ENCODE assay signal across 21 cellular contexts in genomic region chr19:1893791-1894190, GRCh38. TPM values are rescaled to one million over a fixed set of nuclear protein-coding genes. Genes with fewer than 3 reads are reported as not detected.
A peak's percentile ranks its signal among the peaks of the same experiment; 100 is the strongest.
DNase-seq lines count a peak whose midpoint lies in the region; ATAC-seq lines count a peak whose summit lies in the region.
"Had no signal": no experiment of that assay in that cellular context is flagged by ENCODE, and none has a peak within 500 bp of the region (broad histone marks: within the 10 kb centered on the region; RNA-seq: fewer than 3 reads in every experiment).

No MANE protein-coding gene starts in this region.

- no peaks in the 10 kb centered on the region for H3K9me3 Mint-ChIP-seq in activated CD4-positive, alpha-beta memory T cell treated with anti-CD3 and anti-CD28 coated beads for 36 hours
- H3K9me3 Mint-ChIP-seq in activated CD4-positive, alpha-beta memory T cell treated with anti-CD3 and anti-CD28 coated beads, Interleukin-2, amount 10 ng/mL, durations not matched to agents 7 days and 5 days: no peaks in the 10 kb centered on the region
- H3K9me3 Mint-ChIP-seq: activated naive CD8-positive, alpha-beta T cell treated with anti-CD3 and anti-CD28 coated beads, Interleukin-2, amount 10 ng/mL, durations not matched to agents 7 days and 5 days had no signal

- WGBS in mesendoderm (ENCODE audit: extremely low coverage, insufficient coverage, low lambda C conversion rate): no CpG with 5 or more reads among the region's 17 CpGs

- H3K56ac ChIP-seq in mesendoderm (ENCODE audit: low read length): no peak overlapping the region

- intact Hi-C loops in activated CD4-positive, alpha-beta memory T cell treated with anti-CD3 and anti-CD28 coated beads for 36 hours (cut with micrococcal nuclease): no loop called here

- H3K79me2 ChIP-seq in mesendoderm (ENCODE audit: control insufficient read depth, insufficient read depth, low read length): no peaks in the 10 kb centered on the region

- peak overlapping the region; percentile 11 for H3K27ac Mint-ChIP-seq in activated CD4-positive, alpha-beta memory T cell treated with anti-CD3 and anti-CD28 coated beads for 36 hours
- H3K27ac Mint-ChIP-seq in activated CD4-positive, alpha-beta memory T cell treated with anti-CD3 and anti-CD28 coated beads, Interleukin-2, amount 10 ng/mL, durations not matched to agents 7 days and 5 days: no peak overlapping the region
- no peak overlapping the region for H3K27ac Mint-ChIP-seq in T-helper 17 cell
- H3K27ac Mint-ChIP-seq: activated naive CD8-positive, alpha-beta T cell treated with anti-CD3 and anti-CD28 coated beads, Interleukin-2, amount 10 ng/mL, durations not matched to agents 7 days and 5 days had no signal

- no peak overlapping the region for H2BK5ac ChIP-seq in mesendoderm (ENCODE audit: low read length)

- peak overlapping the region in 6 of 11 experiments; percentile 8 to 87 (median 58); a peak in 6 of 22 replicates for H3K4me2 ChIP-seq in BLaER1 treated with 17β-estradiol and CSF1 and Interleukin-3, amounts not matched to agents 10 nM and 100 nM
- H3K4me2 ChIP-seq in mesendoderm (ENCODE audit: low read length): no peak overlapping the region
- H3K4me2 ChIP-seq: smooth muscle cell had no signal

- H4K20me1 ChIP-seq in BLaER1 treated with 17β-estradiol and CSF1 and Interleukin-3, amounts not matched to agents 10 nM and 100 nM: no peaks in the 10 kb centered on the region

- no peak overlapping the region for H3K18ac ChIP-seq in mesendoderm (ENCODE audit: low read length)

- H3K36me3 ChIP-seq in BLaER1 treated with 17β-estradiol and CSF1 and Interleukin-3, amounts not matched to agents 10 nM and 100 nM: no peaks in the 10 kb centered on the region
- H3K36me3 ChIP-seq in mesendoderm (ENCODE audit: control insufficient read depth, insufficient read depth, low read length): no peaks in the 10 kb centered on the region
- H3K36me3 ChIP-seq: heart left ventricle, Peyer's patch, vagina had no signal

- H3K79me1 ChIP-seq in mesendoderm (ENCODE audit: low read length): no peaks in the 10 kb centered on the region

- no peak overlapping the region for H2BK120ac ChIP-seq in mesendoderm (ENCODE audit: low read depth, low read length)

- no peak overlapping the region for H2BK15ac ChIP-seq in mesendoderm (replicated peaks; ENCODE audit: low read depth)

- no peak for DNase-seq in activated CD4-positive, alpha-beta memory T cell treated with anti-CD3 and anti-CD28 coated beads for 36 hours
- no peak for DNase-seq in activated CD4-positive, alpha-beta memory T cell treated with anti-CD3 and anti-CD28 coated beads, Interleukin-2, amount 10 ng/mL, durations not matched to agents 7 days and 5 days
- DNase-seq in T-helper 17 cell: no peak
- DNase-seq in mesendoderm: peak; percentile 60
- no peak for DNase-seq in A172 (ENCODE audit: low spot score)
- no peak for DNase-seq in NCI-H2029 treated with DMSO at 0.1 percent for 48 hours (lab: John Stamatoyannopoulos, UW)
- DNase-seq: ACHN; activated naive CD8-positive, alpha-beta T cell treated with anti-CD3 and anti-CD28 coated beads, Interleukin-2, amount 10 ng/mL, durations not matched to agents 7 days and 5 days; activated T-cell treated with anti-CD3 and anti-CD28 coated beads for 4 hours; C1 segment of cervical spinal cord; heart left ventricle; NCI-H1694 treated with DMSO at 0.1 percent for 48 hours; NCI-H2227 treated with DMSO at 0.1 percent for 48 hours; NCI-H69; Peyer's patch; SIG-M5; stimulated activated CD4-positive, alpha-beta T cell treated with anti-CD3 and anti-CD28 coated beads, Interleukin-2, amount 100 ng/mL, for 24 hours had no signal

- no peak overlapping the region for H3K4me3 Mint-ChIP-seq in activated CD4-positive, alpha-beta memory T cell treated with anti-CD3 and anti-CD28 coated beads for 36 hours
- no peak overlapping the region for H3K4me3 Mint-ChIP-seq in activated CD4-positive, alpha-beta memory T cell treated with anti-CD3 and anti-CD28 coated beads, Interleukin-2, amount 10 ng/mL, durations not matched to agents 7 days and 5 days
- H3K4me3 Mint-ChIP-seq in T-helper 17 cell: peak overlapping the region; percentile 78
- H3K4me3 Mint-ChIP-seq: activated naive CD8-positive, alpha-beta T cell treated with anti-CD3 and anti-CD28 coated beads, Interleukin-2, amount 10 ng/mL, durations not matched to agents 7 days and 5 days had no signal

- no peak overlapping the region for H2AK5ac ChIP-seq in mesendoderm (ENCODE audit: low read length)

- CTCF ChIA-PET in activated CD4-positive, alpha-beta memory T cell treated with anti-CD3 and anti-CD28 coated beads for 36 hours (lab: Charles Lee): no interaction called here
- CTCF ChIA-PET in activated CD4-positive, alpha-beta memory T cell treated with anti-CD3 and anti-CD28 coated beads, Interleukin-2, amount 10 ng/mL, durations not matched to agents 7 days and 5 days (lab: Charles Lee): interaction anchor here (1.0 to 4.6 kb wide), 2 partner anchors 8 to 29 kb away, joined by 3 to 22 read pairs; no protein-coding TSS in a partner anchor

- no peak overlapping the region for H3K4me3 ChIP-seq in BLaER1 treated with 17β-estradiol and CSF1 and Interleukin-3, amounts not matched to agents 10 nM and 100 nM
- H3K4me3 ChIP-seq in mesendoderm (ENCODE audit: low read length): no peak overlapping the region
- H3K4me3 ChIP-seq: heart left ventricle, Peyer's patch, smooth muscle cell, vagina had no signal

- no peak overlapping the region for H3K4ac ChIP-seq in mesendoderm (ENCODE audit: low read depth, low read length)

- no peaks in the 10 kb centered on the region for H3K27me3 Mint-ChIP-seq in activated CD4-positive, alpha-beta memory T cell treated with anti-CD3 and anti-CD28 coated beads for 36 hours
- no peaks in the 10 kb centered on the region for H3K27me3 Mint-ChIP-seq in activated CD4-positive, alpha-beta memory T cell treated with anti-CD3 and anti-CD28 coated beads, Interleukin-2, amount 10 ng/mL, durations not matched to agents 7 days and 5 days
- H3K27me3 Mint-ChIP-seq in T-helper 17 cell: no peaks in the 10 kb centered on the region
- H3K27me3 Mint-ChIP-seq: activated naive CD8-positive, alpha-beta T cell treated with anti-CD3 and anti-CD28 coated beads, Interleukin-2, amount 10 ng/mL, durations not matched to agents 7 days and 5 days had no signal

- peaks cover 26% of the 10 kb centered on the region for H3K4me1 Mint-ChIP-seq in activated CD4-positive, alpha-beta memory T cell treated with anti-CD3 and anti-CD28 coated beads for 36 hours (ENCODE audit: low read depth)
- peaks cover 51% of the 10 kb centered on the region for H3K4me1 Mint-ChIP-seq in activated CD4-positive, alpha-beta memory T cell treated with anti-CD3 and anti-CD28 coated beads, Interleukin-2, amount 10 ng/mL, durations not matched to agents 7 days and 5 days
- H3K4me1 Mint-ChIP-seq in T-helper 17 cell: peaks cover 22% of the 10 kb centered on the region

- H3K27me3 ChIP-seq in BLaER1 treated with 17β-estradiol and CSF1 and Interleukin-3, amounts not matched to agents 10 nM and 100 nM: no peaks in the 10 kb centered on the region
- no peaks in the 10 kb centered on the region for H3K27me3 ChIP-seq in mesendoderm (ENCODE audit: insufficient read depth, low read length, poor library complexity)
- H3K27me3 ChIP-seq: heart left ventricle, Peyer's patch, vagina had no signal

- ATAC-seq in T-helper 17 cell: no peak
- no peak for ATAC-seq in HG02884 (IDR thresholded peaks at IDR 0.05; ENCODE audit: unreplicated experiment)
- ATAC-seq: heart left ventricle had no signal

- peak overlapping the region in 4 of 11 experiments; percentile 22 to 84 (median 28); a peak in 5 of 22 replicates for H3K27ac ChIP-seq in BLaER1 treated with 17β-estradiol and CSF1 and Interleukin-3, amounts not matched to agents 10 nM and 100 nM
- H3K27ac ChIP-seq in mesendoderm (ENCODE audit: low read depth, low read length): no peak overlapping the region
- H3K27ac ChIP-seq: heart left ventricle, Peyer's patch, vagina had no signal

- H3K4me1 ChIP-seq in BLaER1 treated with 17β-estradiol and CSF1 and Interleukin-3, amounts not matched to agents 10 nM and 100 nM: peaks cover 36 to 67% (median 60%) of the 10 kb centered on the region in 10 experiments
- no peaks in the 10 kb centered on the region for H3K4me1 ChIP-seq in mesendoderm (ENCODE audit: control insufficient read depth, low read depth, low read length)

- no peak overlapping the region for H3K23ac ChIP-seq in mesendoderm (ENCODE audit: low read length)

- no peaks in the 10 kb centered on the region for H3K36me3 Mint-ChIP-seq in activated CD4-positive, alpha-beta memory T cell treated with anti-CD3 and anti-CD28 coated beads for 36 hours
- no peaks in the 10 kb centered on the region for H3K36me3 Mint-ChIP-seq in activated CD4-positive, alpha-beta memory T cell treated with anti-CD3 and anti-CD28 coated beads, Interleukin-2, amount 10 ng/mL, durations not matched to agents 7 days and 5 days (ENCODE audit: low read depth)
- no peaks in the 10 kb centered on the region for H3K36me3 Mint-ChIP-seq in T-helper 17 cell (ENCODE audit: low read depth)
- H3K36me3 Mint-ChIP-seq: activated naive CD8-positive, alpha-beta T cell treated with anti-CD3 and anti-CD28 coated beads, Interleukin-2, amount 10 ng/mL, durations not matched to agents 7 days and 5 days had no signal

- no peak overlapping the region for H4K8ac ChIP-seq in mesendoderm (ENCODE audit: low read depth, low read length)

- POLR2A ChIA-PET in activated CD4-positive, alpha-beta memory T cell treated with anti-CD3 and anti-CD28 coated beads for 36 hours (lab: Charles Lee): no interaction called here
- POLR2A ChIA-PET in activated CD4-positive, alpha-beta memory T cell treated with anti-CD3 and anti-CD28 coated beads, Interleukin-2, amount 10 ng/mL, durations not matched to agents 7 days and 5 days (lab: Charles Lee): interaction anchor here (6.3 kb wide), 1 partner anchor 19 kb away, joined by 74 read pairs; no protein-coding TSS in a partner anchor

- no peak overlapping the region for H3K9ac ChIP-seq in BLaER1 treated with 17β-estradiol and CSF1 and Interleukin-3, amounts not matched to agents 10 nM and 100 nM
- no peak overlapping the region for H3K9ac ChIP-seq in mesendoderm (ENCODE audit: low read length)

- no peaks in the 10 kb centered on the region for H3K9me3 ChIP-seq in BLaER1 treated with 17β-estradiol and CSF1 and Interleukin-3, amounts not matched to agents 10 nM and 100 nM (replicated peaks in 1 of 11)
- no peaks in the 10 kb centered on the region for H3K9me3 ChIP-seq in T-helper 17 cell (ENCODE audit: control insufficient read depth, low read length, poor library complexity, severe bottlenecking)
- H3K9me3 ChIP-seq: heart left ventricle, Peyer's patch, vagina had no signal

- no peak overlapping the region for H4K5ac ChIP-seq in mesendoderm (ENCODE audit: low read length)

RNA-seq across cellular contexts. Expression of gene ABHD17A, which starts 8.5 kb away (rescaled TPM):
- 100 to 1,000 TPM; 108 to 110 TPM for total RNA-seq in activated CD4-positive, alpha-beta memory T cell treated with anti-CD3 and anti-CD28 coated beads for 36 hours
- total RNA-seq in activated CD4-positive, alpha-beta memory T cell treated with anti-CD3 and anti-CD28 coated beads, Interleukin-2, amount 10 ng/mL, durations not matched to agents 7 days and 5 days: 100 to 1,000 TPM; 255 to 259 TPM
- total RNA-seq in T-helper 17 cell: 100 to 1,000 TPM; 121 to 125 TPM
- polyA plus RNA-seq in mesendoderm (2013, experiment 1 of 2): 33.9 TPM
- 34.1 TPM for polyA plus RNA-seq in mesendoderm (2013, experiment 2 of 2)
- 72.6 and 120 TPM in 2 replicates for total RNA-seq in A172 (2014; rRNA removed; shearing (Covaris generic))

RNA-seq across cellular contexts. Expression of gene ADAT3, which starts 11.4 kb away (rescaled TPM):
- total RNA-seq in activated CD4-positive, alpha-beta memory T cell treated with anti-CD3 and anti-CD28 coated beads for 36 hours: 1 to 10 TPM; 5.7 to 5.8 TPM
- 10 to 100 TPM; 13.3 to 15.5 TPM for total RNA-seq in activated CD4-positive, alpha-beta memory T cell treated with anti-CD3 and anti-CD28 coated beads, Interleukin-2, amount 10 ng/mL, durations not matched to agents 7 days and 5 days
- 1 to 10 TPM; 6.4 to 8.5 TPM for total RNA-seq in T-helper 17 cell
- polyA plus RNA-seq in mesendoderm (2013, experiment 1 of 2): 6.6 TPM
- polyA plus RNA-seq in mesendoderm (2013, experiment 2 of 2): 6.4 TPM
- 2.3 and 3.7 TPM in 2 replicates for total RNA-seq in A172 (2014; rRNA removed; shearing (Covaris generic))

RNA-seq across cellular contexts. Expression of gene SCAMP4, which starts 11.4 kb away (rescaled TPM):
- 10 to 100 TPM; 24.2 to 28.4 TPM for total RNA-seq in activated CD4-positive, alpha-beta memory T cell treated with anti-CD3 and anti-CD28 coated beads for 36 hours
- total RNA-seq in activated CD4-positive, alpha-beta memory T cell treated with anti-CD3 and anti-CD28 coated beads, Interleukin-2, amount 10 ng/mL, durations not matched to agents 7 days and 5 days: 10 to 100 TPM; 36.5 to 39.7 TPM
- 10 to 100 TPM; 19.2 to 20.7 TPM for total RNA-seq in T-helper 17 cell
- 31.5 TPM for polyA plus RNA-seq in mesendoderm (2013, experiment 1 of 2)
- 30.6 TPM for polyA plus RNA-seq in mesendoderm (2013, experiment 2 of 2)
- 71.1 and 134 TPM in 2 replicates for total RNA-seq in A172 (2014; rRNA removed; shearing (Covaris generic))

RNA-seq across cellular contexts. Expression of gene KLF16, which starts 30.4 kb away (rescaled TPM):
- 10 to 100 TPM; 23.3 to 24.2 TPM for total RNA-seq in activated CD4-positive, alpha-beta memory T cell treated with anti-CD3 and anti-CD28 coated beads for 36 hours
- total RNA-seq in activated CD4-positive, alpha-beta memory T cell treated with anti-CD3 and anti-CD28 coated beads, Interleukin-2, amount 10 ng/mL, durations not matched to agents 7 days and 5 days: 10 to 100 TPM; 24.6 to 25.7 TPM
- 10 to 100 TPM; 37.9 to 46.5 TPM for total RNA-seq in T-helper 17 cell
- 32.7 TPM for polyA plus RNA-seq in mesendoderm (2013, experiment 1 of 2)
- 33.5 TPM for polyA plus RNA-seq in mesendoderm (2013, experiment 2 of 2)
- total RNA-seq in A172 (2014; rRNA removed; shearing (Covaris generic)): 8.2 and 11.5 TPM in 2 replicates

RNA-seq across cellular contexts. Expression of gene REXO1, which starts 45.5 kb away (rescaled TPM):
- 10 to 100 TPM; 41.9 to 45.3 TPM for total RNA-seq in activated CD4-positive, alpha-beta memory T cell treated with anti-CD3 and anti-CD28 coated beads for 36 hours
- 10 to 100 TPM; 46.5 to 47.5 TPM for total RNA-seq in activated CD4-positive, alpha-beta memory T cell treated with anti-CD3 and anti-CD28 coated beads, Interleukin-2, amount 10 ng/mL, durations not matched to agents 7 days and 5 days
- 100 to 1,000 TPM in 1 of 2 donors, 10 to 100 TPM in 1; 98.7 to 107 TPM for total RNA-seq in T-helper 17 cell
- 28.3 TPM for polyA plus RNA-seq in mesendoderm (2013, experiment 1 of 2)
- 27.2 TPM for polyA plus RNA-seq in mesendoderm (2013, experiment 2 of 2)
- 8.0 and 30.4 TPM in 2 replicates for total RNA-seq in A172 (2014; rRNA removed; shearing (Covaris generic))
